25 cellular contexts compared by ENCODE assay signal in genomic region chr2:238820909-238821308, GRCh38. TPM values are rescaled to one million over a fixed set of nuclear protein-coding genes. Genes with fewer than 3 reads are reported as not detected.
A peak's percentile ranks its signal among the peaks of the same experiment; 100 is the strongest.
DNase-seq lines count a peak whose midpoint lies in the region; ATAC-seq, FAIRE-seq and TF ChIP-seq lines count a peak whose summit lies in the region.
"Had no signal": no experiment of that assay in that cellular context is flagged by ENCODE, and none has a peak within 500 bp of the region (broad histone marks: within the 10 kb centered on the region; RNA-seq: fewer than 3 reads in every experiment).

No MANE protein-coding gene starts in this region.

- FAIRE-seq in urothelium cell line (lab: Jason Lieb, UNC), result no peak
- FAIRE-seq: GM12892 had no signal

- peaks cover 0 to 2% of the 10 kb centered on the region in 2 donors for H3K9me3 ChIP-seq in left lung
- no peaks in the 10 kb centered on the region for H3K9me3 ChIP-seq in upper lobe of right lung

- TF ChIP-seq CTCF in left lung (IDR thresholded peaks at IDR 0.05) (no peak), upper lobe of right lung (IDR thresholded peaks at IDR 0.05) (no peak)

- no peaks in the 10 kb centered on the region for H3K4me1 ChIP-seq in left lung
- no peaks in the 10 kb centered on the region for H3K4me1 ChIP-seq in upper lobe of right lung
- H3K4me1 ChIP-seq: heart left ventricle, transverse colon had no signal

- intact Hi-C loops in left lung (cut with DNase I) (no loop called here), upper lobe of right lung (cut with DNase I) (no loop called here)

- H3K4me3 ChIP-seq in left lung, result no peak overlapping the region
- no peak overlapping the region for H3K4me3 ChIP-seq in upper lobe of right lung
- H3K4me3 ChIP-seq: heart left ventricle, transverse colon had no signal

- ATAC-seq in GM18907 (IDR thresholded peaks at IDR 0.05; ENCODE audit: unreplicated experiment), result no peak
- ATAC-seq in GM21526 (IDR thresholded peaks at IDR 0.05; ENCODE audit: low FRiP score, unreplicated experiment), result no peak
- ATAC-seq in left lung, result no peak
- no peak for ATAC-seq in upper lobe of right lung
- ATAC-seq: activated T-cell treated with anti-CD3 and anti-CD28 coated beads, Interleukin-2, amount 50 U/mL, for 4 hours; CD8-positive, alpha-beta T cell; heart left ventricle; left ventricle myocardium superior had no signal

- H3K36me3 ChIP-seq in left lung, result no peaks in the 10 kb centered on the region
- no peaks in the 10 kb centered on the region for H3K36me3 ChIP-seq in upper lobe of right lung
- H3K36me3 ChIP-seq: heart left ventricle, transverse colon had no signal

- peak; percentile 50 for DNase-seq in GM04504 (ENCODE audit: low read depth)
- DNase-seq in RPMI7951 (ENCODE audit: low read depth), result peak; percentile 52
- peak; percentile 8 for DNase-seq in iris pigment epithelial cell (ENCODE audit: low read depth)
- peak; percentile 12 for DNase-seq in urothelium cell line (ENCODE audit: low spot score)
- DNase-seq in left lung, result no peak
- no peak for DNase-seq in upper lobe of right lung
- DNase-seq: activated CD4-positive, alpha-beta T cell treated with anti-CD3 and anti-CD28 coated beads for 4 hours; activated naive CD4-positive, alpha-beta T cell treated with Interleukin-2 at 50 U/mL for 16 hours; activated T-cell treated with anti-CD3 and anti-CD28 coated beads, Interleukin-2, amount 50 U/mL, for 4 hours; AML-193; caudate nucleus; CD8-positive, alpha-beta T cell; left ventricle myocardium superior; NCI-H1092 treated with DMSO at 0.1 percent for 48 hours; NCI-H187 treated with DMSO at 0.1 percent for 48 hours; NCI-H69; RPMI8226; stimulated activated CD8-positive, alpha-beta memory T cell treated with anti-CD3 and anti-CD28 coated beads, Interleukin-4, amount 100 ng/mL, for 48 hours; T-helper 2 cell; transverse colon had no signal

- H3K27ac ChIP-seq in left lung (no peak overlapping the region), upper lobe of right lung (no peak overlapping the region)
- H3K27ac ChIP-seq: heart left ventricle, transverse colon had no signal

- H3K27me3 ChIP-seq in left lung, result peaks cover 0 to 22% of the 10 kb centered on the region in 2 donors
- H3K27me3 ChIP-seq in upper lobe of right lung, result peaks cover 25% of the 10 kb centered on the region

RNA-seq across cellular contexts. Expression of gene TWIST2, which starts 27.0 kb away (rescaled TPM):
- total RNA-seq in RPMI7951 (2014; rRNA removed; shearing (Covaris generic)), result 94.9 and 102 TPM in 2 replicates
- total RNA-seq in left lung, result 10 to 100 TPM in 1 of 2 donors, 1 to 10 TPM in 1; 8.9 to 12.8 TPM
- total RNA-seq in upper lobe of right lung, result 12.2 TPM
- total RNA-seq: activated CD8-positive, alpha-beta memory T cell treated with anti-CD3 and anti-CD28 coated beads for 36 hours; activated T-cell treated with anti-CD3 and anti-CD28 coated beads, Interleukin-2, amount 50 U/mL, for 4 hours; CD8-positive, alpha-beta T cell had no signal

Comparison
In these comparisons a context has a peak if more than half of its experiments do, and no peak if none do; other contexts are left out.
1. DNase-seq: peak in GM04504 (single experiment), RPMI7951 (single experiment), iris pigment epithelial cell (single experiment) and urothelium cell line (single experiment); none in left lung (0 of 2) and upper lobe of right lung (single experiment).